In the genomic region with DNA sequence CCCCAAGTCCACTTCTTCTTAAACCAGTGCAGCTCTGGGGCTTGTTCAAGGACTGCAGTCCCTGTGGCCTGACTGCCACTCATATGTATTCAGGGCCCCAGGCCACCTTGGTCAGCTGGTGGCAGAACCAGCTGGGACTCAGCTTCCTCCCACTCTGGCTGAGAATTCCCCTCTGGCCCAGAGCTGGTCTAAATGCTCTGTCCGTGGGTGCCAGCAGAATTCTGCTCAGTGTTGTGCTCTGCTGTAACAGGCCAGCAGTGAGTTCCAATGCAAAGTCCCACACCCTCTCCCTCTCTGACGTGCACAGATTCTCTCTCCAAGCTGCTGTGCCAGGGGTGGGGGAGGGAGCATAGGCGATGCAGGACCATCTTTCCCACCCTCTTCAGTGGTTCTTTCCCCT, we compare ENCODE assay signal across 11 cellular contexts.
"Had no signal": no experiment of that assay in that cellular context is flagged by ENCODE, and none has a peak within 500 bp of the region (broad histone marks: within the 10 kb centered on the region; RNA-seq: fewer than 3 reads in every experiment).

No MANE protein-coding gene starts in this region.

- DNase-seq: activated CD4-positive, alpha-beta memory T cell treated with anti-CD3 and anti-CD28 coated beads, Interleukin-2, amount 10 ng/mL, durations not matched to agents 7 days and 5 days; activated CD4-positive, alpha-beta T cell treated with anti-CD3 and anti-CD28 coated beads for 36 hours; activated CD8-positive, alpha-beta memory T cell treated with anti-CD3 and anti-CD28 coated beads, Interleukin-2, amount 50 U/mL, for 4 hours; activated naive CD4-positive, alpha-beta T cell treated with anti-CD3 and anti-CD28 coated beads for 36 hours; central memory CD4-positive, alpha-beta T cell; immature natural killer cell; left cardiac atrium; T-cell; WERI-Rb-1 had no signal

- H3K9me3 Mint-ChIP-seq: activated CD4-positive, alpha-beta memory T cell treated with anti-CD3 and anti-CD28 coated beads, Interleukin-2, amount 10 ng/mL, durations not matched to agents 7 days and 5 days; activated naive CD4-positive, alpha-beta T cell treated with anti-CD3 and anti-CD28 coated beads for 36 hours; activated T-helper 1 cell treated with anti-CD3 and anti-CD28 coated beads, Interleukin-12 subunit alpha, Interleukin-12 subunit beta, Interleukin-2, Interleukin-4 antibody, amounts not matched to agents 30 ng/mL and 10 ng/mL and 1 ng/mL, durations not matched to agents 14 hours and 24 hours and 36 hours; immature natural killer cell; natural killer cell treated with Interleukin-12 subunit alpha and Interleukin-12 subunit beta and Interleukin-15 and Interleukin-18, amount 100 ng/mL, for 72 hours; T-cell had no signal

- H3K4me3 Mint-ChIP-seq: activated CD4-positive, alpha-beta memory T cell treated with anti-CD3 and anti-CD28 coated beads, Interleukin-2, amount 10 ng/mL, durations not matched to agents 7 days and 5 days; activated CD4-positive, alpha-beta T cell treated with anti-CD3 and anti-CD28 coated beads for 36 hours; activated naive CD4-positive, alpha-beta T cell treated with anti-CD3 and anti-CD28 coated beads for 36 hours; activated T-helper 1 cell treated with anti-CD3 and anti-CD28 coated beads, Interleukin-12 subunit alpha, Interleukin-12 subunit beta, Interleukin-2, Interleukin-4 antibody, amounts not matched to agents 30 ng/mL and 10 ng/mL and 1 ng/mL, durations not matched to agents 14 hours and 24 hours and 36 hours; immature natural killer cell; natural killer cell treated with Interleukin-12 subunit alpha and Interleukin-12 subunit beta and Interleukin-15 and Interleukin-18, amount 100 ng/mL, for 72 hours; T-cell had no signal

- H3K4me1 Mint-ChIP-seq: immature natural killer cell, T-cell had no signal

- H3K27ac Mint-ChIP-seq: activated CD4-positive, alpha-beta memory T cell treated with anti-CD3 and anti-CD28 coated beads, Interleukin-2, amount 10 ng/mL, durations not matched to agents 7 days and 5 days; activated CD4-positive, alpha-beta T cell treated with anti-CD3 and anti-CD28 coated beads for 36 hours; activated naive CD4-positive, alpha-beta T cell treated with anti-CD3 and anti-CD28 coated beads for 36 hours; activated T-helper 1 cell treated with anti-CD3 and anti-CD28 coated beads, Interleukin-12 subunit alpha, Interleukin-12 subunit beta, Interleukin-2, Interleukin-4 antibody, amounts not matched to agents 30 ng/mL and 10 ng/mL and 1 ng/mL, durations not matched to agents 14 hours and 24 hours and 36 hours; immature natural killer cell; natural killer cell treated with Interleukin-12 subunit alpha and Interleukin-12 subunit beta and Interleukin-15 and Interleukin-18, amount 100 ng/mL, for 72 hours; T-cell had no signal

- H3K27me3 Mint-ChIP-seq: activated CD4-positive, alpha-beta memory T cell treated with anti-CD3 and anti-CD28 coated beads, Interleukin-2, amount 10 ng/mL, durations not matched to agents 7 days and 5 days; activated CD4-positive, alpha-beta T cell treated with anti-CD3 and anti-CD28 coated beads for 36 hours; natural killer cell treated with Interleukin-12 subunit alpha and Interleukin-12 subunit beta and Interleukin-15 and Interleukin-18, amount 100 ng/mL, for 72 hours; T-cell had no signal

- H3K27ac ChIP-seq: WERI-Rb-1 had no signal

- ATAC-seq: T-cell had no signal
